Comparison of ENCODE assay signal across 8 cellular contexts in the genomic region with DNA sequence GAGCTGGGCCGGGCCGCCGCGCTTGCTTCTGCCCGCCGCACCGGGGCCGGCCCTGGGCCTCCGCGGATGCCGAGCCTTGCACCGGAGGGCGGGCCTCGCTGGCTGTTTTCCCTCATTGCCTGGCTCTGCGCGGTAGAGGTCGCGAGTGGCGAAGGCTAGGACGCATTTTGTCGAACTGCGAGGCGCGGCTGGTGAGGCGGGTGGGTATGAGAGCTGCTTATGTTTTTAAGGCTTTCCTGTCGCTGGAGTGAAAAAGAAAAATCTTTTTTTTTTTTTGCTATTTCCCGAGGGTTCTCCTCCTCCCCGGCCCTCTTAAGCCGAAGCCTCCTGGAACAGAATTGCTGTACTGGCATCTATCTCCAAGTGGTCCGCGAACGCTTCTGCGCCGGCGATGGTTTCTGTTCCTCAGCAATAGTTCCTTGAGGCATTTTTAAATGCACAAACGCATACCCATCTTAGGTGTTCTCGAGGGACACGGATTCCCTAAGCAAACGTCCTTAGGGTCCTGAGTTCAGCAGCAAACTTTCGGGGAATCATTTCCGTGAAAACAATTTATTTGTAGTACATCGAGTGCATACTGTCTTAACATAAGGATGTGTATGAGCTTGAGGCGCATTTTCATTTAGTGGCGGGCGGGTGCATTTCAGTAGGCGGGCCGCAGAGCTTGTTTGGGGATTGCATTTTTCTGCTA. TPM values are rescaled to one million over a fixed set of nuclear protein-coding genes. Genes with fewer than 3 reads are reported as not detected.
DNase-seq lines count a peak whose midpoint lies in the region; ATAC-seq and TF ChIP-seq lines count a peak whose summit lies in the region.

No MANE protein-coding gene starts in this region.

- H3K27ac ChIP-seq in OCI-LY7 (ENCODE audit: low read depth, low read length, poor library complexity, severe bottlenecking) (peak overlapping the region; percentile 87), neural cell (ENCODE audit: low read length) (peak overlapping the region; percentile 84), stomach smooth muscle (ENCODE audit: low read length) (peak overlapping the region; percentile 58)

- no TSS peak for BruUV-seq in OCI-LY7 (replicated peaks; lab: Mats Ljungman, UMichigan)

- 0 out of 2 replicates have a peak, but pooled peaks have one; percentile 30 for TF ChIP-seq CTCF in OCI-LY7 (conservative IDR thresholded peaks at IDR 0.05; ENCODE audit: low read length)
- peak; percentile 17 for TF ChIP-seq CTCF in fibroblast of the aortic adventitia (IDR thresholded peaks at IDR 0.05; ENCODE audit: insufficient read depth, low read length)
- peak; percentile 49 for TF ChIP-seq CTCF in neural cell (IDR thresholded peaks at IDR 0.05; ENCODE audit: poor library complexity, severe bottlenecking)

- H3K79me2 ChIP-seq in OCI-LY7 (ENCODE audit: insufficient read depth, low read depth, low read length) (peaks cover 54% of the 10 kb centered on the region), neural cell (replicated peaks; ENCODE audit: insufficient read depth, low read length) (peaks cover 45% of the 10 kb centered on the region)

- ATAC-seq in GM21360 (IDR thresholded peaks at IDR 0.05; ENCODE audit: unreplicated experiment), result peak; percentile 43

- H3K4me2 ChIP-seq in OCI-LY7 (ENCODE audit: low read length) (peak overlapping the region; percentile 93), neural cell (ENCODE audit: low read length) (peak overlapping the region; percentile 50)

- H2AFZ ChIP-seq in OCI-LY7 (ENCODE audit: low read length), result peak overlapping the region; percentile 34
- peak overlapping the region; percentile 60 for H2AFZ ChIP-seq in neural cell (ENCODE audit: low read depth, low read length)

- peak overlapping the region; percentile 78 for H3K4me3 ChIP-seq in OCI-LY7 (ENCODE audit: low read depth, low read length, poor library complexity, severe bottlenecking)
- peak overlapping the region; percentile 84 for H3K4me3 ChIP-seq in fibroblast of the aortic adventitia (ENCODE audit: low read depth, low read length)
- peak overlapping the region; percentile 91 for H3K4me3 ChIP-seq in neural cell (ENCODE audit: low read length)
- peak overlapping the region; percentile 77 to 86 for H3K4me3 ChIP-seq in stomach smooth muscle (ENCODE audit: low read length in 2 of 2)

- H4K20me1 ChIP-seq in OCI-LY7 (ENCODE audit: insufficient read depth, low read length) (peaks cover 11% of the 10 kb centered on the region; the same call in 1 of the 2 replicates), neural cell (ENCODE audit: insufficient read depth) (no peaks in the 10 kb centered on the region)

- H3K9me3 ChIP-seq in OCI-LY7 (ENCODE audit: low read length), result peaks cover 11% of the 10 kb centered on the region; the same call in 1 of the 2 replicates
- no peaks in the 10 kb centered on the region for H3K9me3 ChIP-seq in neural cell (ENCODE audit: low read length)
- no peaks in the 10 kb centered on the region for H3K9me3 ChIP-seq in stomach smooth muscle (ENCODE audit: control insufficient read depth in 2 of 2, low read length in 2 of 2)

- H3K9me2 ChIP-seq in OCI-LY7 (ENCODE audit: insufficient read depth, low read length) (no peaks in the 10 kb centered on the region), neural cell (ENCODE audit: insufficient read depth, low read length) (no peaks in the 10 kb centered on the region)

- peak overlapping the region; percentile 82 for H3K9ac ChIP-seq in neural cell (ENCODE audit: low read length)
- peak overlapping the region; percentile 60 to 84 for H3K9ac ChIP-seq in stomach smooth muscle (ENCODE audit: low read length in 2 of 2)

- CTCF ChIA-PET in OCI-LY7 (lab: Charles Lee; ENCODE audit: unreplicated experiment), result no interaction called here

- H3K36me3 ChIP-seq in OCI-LY7 (ENCODE audit: insufficient read depth, low read length) (peaks cover 44% of the 10 kb centered on the region), neural cell (ENCODE audit: insufficient read depth, low read length) (peaks cover 10% of the 10 kb centered on the region), stomach smooth muscle (ENCODE audit: control insufficient read depth in 2 of 2, insufficient read depth in 2 of 2, low read length in 2 of 2) (peaks cover 0 to 3% of the 10 kb centered on the region in 2 donors)

- no peak for TF ChIP-seq EP300 in neural cell (conservative IDR thresholded peaks at IDR 0.05; ENCODE audit: poor library complexity, severe bottlenecking)

- intact Hi-C loops in OCI-LY7 (cut with micrococcal nuclease; ENCODE audit: unreplicated experiment), result loop anchor here (1.0 to 10.0 kb wide), 7 partner anchors 64 to 343 kb away; a partner anchor contains a TSS

- H3K27me3 ChIP-seq in neural cell (ENCODE audit: insufficient read depth, low read depth, low read length), result no peaks in the 10 kb centered on the region
- no peaks in the 10 kb centered on the region for H3K27me3 ChIP-seq in stomach smooth muscle (ENCODE audit: control insufficient read depth in 1 of 2, insufficient read depth in 2 of 2, low read length in 2 of 2)

- DNase-seq in DMS 273 (lab: John Stamatoyannopoulos, UW; ENCODE audit: unreplicated experiment) (peak; percentile 83), HS-27A (ENCODE audit: low read depth) (peak; percentile 57), OCI-LY7 (ENCODE audit: low spot score) (peak; percentile 80), fibroblast of the aortic adventitia (ENCODE audit: low read depth) (peak; percentile 68)
- peak; percentile 58 for DNase-seq in activated T-helper 9 cell treated with anti-CD3 and anti-CD28 coated beads, Interleukin-2, amount 50 U/mL, for 16 hours (ENCODE audit: low read depth)

- H3F3A ChIP-seq in neural cell (ENCODE audit: insufficient read depth, low read length, poor library complexity, severe bottlenecking), result no peaks in the 10 kb centered on the region

- POLR2A ChIA-PET in OCI-LY7 (lab: Charles Lee), result interaction anchor here (0.5 to 1.3 kb wide), 10 partner anchors 10 to 554 kb away, joined by 3 to 6 read pairs (median 3); no protein-coding TSS in a partner anchor

- peak; percentile 22 for TF ChIP-seq RAD21 in neural cell (conservative IDR thresholded peaks at IDR 0.05)

- H3K4me1 ChIP-seq in OCI-LY7 (ENCODE audit: insufficient read depth, low read length, poor library complexity, severe bottlenecking) (peaks cover 28% of the 10 kb centered on the region), stomach smooth muscle (ENCODE audit: control insufficient read depth, insufficient read depth, low read length) (peaks cover 5% of the 10 kb centered on the region)

TF ChIP-seq in neural cell, 6 proteins besides CTCF, POLR2A, EP300 and RAD21:
- TF ChIP-seq MXI1 (conservative IDR thresholded peaks at IDR 0.05; ENCODE audit: poor library complexity, severe bottlenecking) (peak; percentile 7), EZH2 (IDR thresholded peaks at IDR 0.05; ENCODE audit: borderline replicate concordance, insufficient read depth, low read length, poor library complexity, severe bottlenecking) (no peak), POLR2AphosphoS5 (IDR thresholded peaks at IDR 0.05) (no peak), SMC3 (conservative IDR thresholded peaks at IDR 0.05; ENCODE audit: poor library complexity) (peak; percentile 21), TAF1 (IDR thresholded peaks at IDR 0.05; ENCODE audit: low read depth) (no peak)
- TF ChIP-seq, protein P1, sequence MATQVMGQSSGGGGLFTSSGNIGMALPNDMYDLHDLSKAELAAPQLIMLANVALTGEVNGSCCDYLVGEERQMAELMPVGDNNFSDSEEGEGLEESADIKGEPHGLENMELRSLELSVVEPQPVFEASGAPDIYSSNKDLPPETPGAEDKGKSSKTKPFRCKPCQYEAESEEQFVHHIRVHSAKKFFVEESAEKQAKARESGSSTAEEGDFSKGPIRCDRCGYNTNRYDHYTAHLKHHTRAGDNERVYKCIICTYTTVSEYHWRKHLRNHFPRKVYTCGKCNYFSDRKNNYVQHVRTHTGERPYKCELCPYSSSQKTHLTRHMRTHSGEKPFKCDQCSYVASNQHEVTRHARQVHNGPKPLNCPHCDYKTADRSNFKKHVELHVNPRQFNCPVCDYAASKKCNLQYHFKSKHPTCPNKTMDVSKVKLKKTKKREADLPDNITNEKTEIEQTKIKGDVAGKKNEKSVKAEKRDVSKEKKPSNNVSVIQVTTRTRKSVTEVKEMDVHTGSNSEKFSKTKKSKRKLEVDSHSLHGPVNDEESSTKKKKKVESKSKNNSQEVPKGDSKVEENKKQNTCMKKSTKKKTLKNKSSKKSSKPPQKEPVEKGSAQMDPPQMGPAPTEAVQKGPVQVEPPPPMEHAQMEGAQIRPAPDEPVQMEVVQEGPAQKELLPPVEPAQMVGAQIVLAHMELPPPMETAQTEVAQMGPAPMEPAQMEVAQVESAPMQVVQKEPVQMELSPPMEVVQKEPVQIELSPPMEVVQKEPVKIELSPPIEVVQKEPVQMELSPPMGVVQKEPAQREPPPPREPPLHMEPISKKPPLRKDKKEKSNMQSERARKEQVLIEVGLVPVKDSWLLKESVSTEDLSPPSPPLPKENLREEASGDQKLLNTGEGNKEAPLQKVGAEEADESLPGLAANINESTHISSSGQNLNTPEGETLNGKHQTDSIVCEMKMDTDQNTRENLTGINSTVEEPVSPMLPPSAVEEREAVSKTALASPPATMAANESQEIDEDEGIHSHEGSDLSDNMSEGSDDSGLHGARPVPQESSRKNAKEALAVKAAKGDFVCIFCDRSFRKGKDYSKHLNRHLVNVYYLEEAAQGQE (IDR thresholded peaks at IDR 0.05; ENCODE audit: borderline replicate concordance), result peak; percentile 12

RNA-seq across cellular contexts. Expression of a gene that starts 0.6 kb away (rescaled TPM):
- 53.3 and 70.4 TPM in 2 replicates for total RNA-seq in OCI-LY7 (2014; rRNA removed; shearing (Covaris generic))
- total RNA-seq in OCI-LY7 (2022) (46.3 and 60.8 TPM in 2 replicates), fibroblast of the aortic adventitia (ENCODE audit: low replicate concordance) (46.4 and 54.7 TPM in 2 replicates)
- polyA plus RNA-seq in neural cell, result 37.0 and 57.5 TPM in 2 replicates
- 146 and 187 TPM in 2 replicates for polyA minus RNA-seq in neural cell

Comparison
In these comparisons a context has a peak if more than half of its experiments do, and no peak if none do; other contexts are left out.
1. Peak in every context shown above with its lines: DNase-seq, ATAC-seq, H3K4me3 ChIP-seq and H3K27ac ChIP-seq.